In genomic region chr11:115585361-115586024, GRCh38 we compare ENCODE assay signal across 16 cellular contexts.
DNase-seq lines count a peak whose midpoint lies in the region; ATAC-seq and TF ChIP-seq lines count a peak whose summit lies in the region.
"Had no signal": no experiment of that assay in that cellular context is flagged by ENCODE, and none has a peak within 500 bp of the region (broad histone marks: within the 10 kb centered on the region; RNA-seq: fewer than 3 reads in every experiment).

No MANE protein-coding gene starts in this region.

- H3K27me3 Mint-ChIP-seq in stimulated activated naive B cell treated with anti-CD40 and anti-IgM and Interleukin-4, amounts not matched to agents 10 μg/mL and 1 μg/mL and 100 μg/mL, for 72 hours = no peaks in the 10 kb centered on the region
- H3K27me3 Mint-ChIP-seq: stimulated activated naive CD8-positive, alpha-beta T cell treated with anti-CD3 and anti-CD28 coated beads, Interleukin-15, amount 100 ng/mL, for 72 hours; T-cell had no signal

- H3K36me3 ChIP-seq in MG63 = no peaks in the 10 kb centered on the region
- H3K36me3 ChIP-seq: neural progenitor cell, Peyer's patch had no signal

- no peaks in the 10 kb centered on the region for H3K4me1 Mint-ChIP-seq in stimulated activated naive B cell treated with anti-CD40 and anti-IgM and Interleukin-4, amounts not matched to agents 10 μg/mL and 1 μg/mL and 100 μg/mL, for 72 hours
- H3K4me1 Mint-ChIP-seq: memory B cell; stimulated activated naive CD8-positive, alpha-beta T cell treated with anti-CD3 and anti-CD28 coated beads, Interleukin-15, amount 100 ng/mL, for 72 hours; T-cell had no signal

- H3K9me3 Mint-ChIP-seq in stimulated activated naive B cell treated with anti-CD40 and anti-IgM and Interleukin-4, amounts not matched to agents 10 μg/mL and 1 μg/mL and 100 μg/mL, for 72 hours = peaks cover 7 to 8% of the 10 kb centered on the region in 2 donors

- TF ChIP-seq CTCF in GM20000 (IDR thresholded peaks at IDR 0.05; ENCODE audit: extremely low read depth, missing control alignments) = no peak

- DNase-seq in GM20000 (ENCODE audit: low spot score) = peak; percentile 50
- DNase-seq in SHP77 treated with DMSO at 0.1 percent for 48 hours (lab: John Stamatoyannopoulos, UW) = no peak
- DNase-seq in MG63 = no peak
- DNase-seq in stimulated activated naive B cell treated with anti-CD40 and anti-IgM and Interleukin-4, amounts not matched to agents 10 μg/mL and 1 μg/mL and 100 μg/mL, for 72 hours = no peak
- no peak for DNase-seq in activated T-cell treated with anti-CD3 and anti-CD28 coated beads, Interleukin-2, amount 50 U/mL, for 1 hour
- DNase-seq: activated CD4-positive, alpha-beta T cell treated with anti-CD3 and anti-CD28 coated beads for 4 hours; amniotic stem cell; NCI-H524; Peyer's patch; stimulated activated naive CD8-positive, alpha-beta T cell treated with anti-CD3 and anti-CD28 coated beads, Interleukin-15, amount 100 ng/mL, for 72 hours; T-cell had no signal

- no peak overlapping the region for H3K4me3 ChIP-seq in MG63
- H3K4me3 ChIP-seq: neural progenitor cell, Peyer's patch had no signal

- H3K4me3 Mint-ChIP-seq in stimulated activated naive B cell treated with anti-CD40 and anti-IgM and Interleukin-4, amounts not matched to agents 10 μg/mL and 1 μg/mL and 100 μg/mL, for 72 hours = no peak overlapping the region
- H3K4me3 Mint-ChIP-seq: memory B cell; neural progenitor cell; stimulated activated naive CD8-positive, alpha-beta T cell treated with anti-CD3 and anti-CD28 coated beads, Interleukin-15, amount 100 ng/mL, for 72 hours; T-cell had no signal

- no peaks in the 10 kb centered on the region for H3K27me3 ChIP-seq in MG63
- H3K27me3 ChIP-seq: neural progenitor cell, Peyer's patch had no signal

- no peak overlapping the region for H3K27ac Mint-ChIP-seq in stimulated activated naive B cell treated with anti-CD40 and anti-IgM and Interleukin-4, amounts not matched to agents 10 μg/mL and 1 μg/mL and 100 μg/mL, for 72 hours
- H3K27ac Mint-ChIP-seq: memory B cell; neural progenitor cell; stimulated activated naive CD8-positive, alpha-beta T cell treated with anti-CD3 and anti-CD28 coated beads, Interleukin-15, amount 100 ng/mL, for 72 hours; T-cell had no signal

- ATAC-seq in GM18858 (IDR thresholded peaks at IDR 0.05; ENCODE audit: unreplicated experiment) (peak; percentile 79), HG02981 (IDR thresholded peaks at IDR 0.05; ENCODE audit: unreplicated experiment) (peak; percentile 88), HG03571 (IDR thresholded peaks at IDR 0.05; ENCODE audit: unreplicated experiment) (peak; percentile 93)
- ATAC-seq in stimulated activated naive B cell treated with anti-CD40 and anti-IgM and Interleukin-4, amounts not matched to agents 10 μg/mL and 1 μg/mL and 100 μg/mL, for 72 hours (replicated peaks) = no peak
- ATAC-seq: stimulated activated naive CD8-positive, alpha-beta T cell treated with anti-CD3 and anti-CD28 coated beads, Interleukin-15, amount 100 ng/mL, for 72 hours; T-cell had no signal

- no peaks in the 10 kb centered on the region for H3K36me3 Mint-ChIP-seq in stimulated activated naive B cell treated with anti-CD40 and anti-IgM and Interleukin-4, amounts not matched to agents 10 μg/mL and 1 μg/mL and 100 μg/mL, for 72 hours
- H3K36me3 Mint-ChIP-seq: T-cell had no signal

- no peaks in the 10 kb centered on the region; the same call in 1 of the 2 replicates for H3K9me3 ChIP-seq in MG63
- H3K9me3 ChIP-seq: Peyer's patch had no signal

Comparison
In these comparisons a context has a peak if more than half of its experiments do, and no peak if none do; other contexts are left out.
1. ATAC-seq: peak in GM18858 (single experiment), HG02981 (single experiment) and HG03571 (single experiment); none in stimulated activated naive B cell treated with anti-CD40 and anti-IgM and Interleukin-4, amounts not matched to agents 10 μg/mL and 1 μg/mL and 100 μg/mL, for 72 hours (0 of 2).